11 cellular contexts compared by ENCODE assay signal in genomic region chr17:50948711-50949110, GRCh38.
DNase-seq lines count a peak whose midpoint lies in the region; ATAC-seq, FAIRE-seq and TF ChIP-seq lines count a peak whose summit lies in the region.
"Had no signal": no experiment of that assay in that cellular context is flagged by ENCODE, and none has a peak within 500 bp of the region (broad histone marks: within the 10 kb centered on the region; RNA-seq: fewer than 3 reads in every experiment).

No MANE protein-coding gene starts in this region.

- peak overlapping the region; percentile 82 for H3K27ac Mint-ChIP-seq in osteocyte (ENCODE audit: unreplicated experiment)

- no peak for TF ChIP-seq CTCF in cardiac muscle cell (IDR thresholded peaks at IDR 0.05; ENCODE audit: low read depth, low read length)
- TF ChIP-seq CTCF in osteocyte (IDR thresholded peaks at IDR 0.05): no peak
- TF ChIP-seq CTCF in vagina (IDR thresholded peaks at IDR 0.05): no peak

- H3K27me3 Mint-ChIP-seq in osteocyte (ENCODE audit: unreplicated experiment): no peaks in the 10 kb centered on the region

- no peak for DNase-seq in cardiac muscle cell (ENCODE audit: low read depth in 1 of 2, low spot score in 1 of 2)
- DNase-seq in left cardiac atrium: no peak
- no peak for DNase-seq in epithelial cell of prostate (ENCODE audit: low read depth, low spot score)
- DNase-seq in osteocyte (ENCODE audit: extremely low spot score, unreplicated experiment): no peak
- DNase-seq in vagina (ENCODE audit: extremely low spot score in 2 of 2): no peak
- DNase-seq in NCI-H1436 treated with DMSO at 0.1 percent for 48 hours (lab: John Stamatoyannopoulos, UW): no peak
- DNase-seq in H54 (ENCODE audit: insufficient read length, low spot score): no peak
- DNase-seq: activated CD4-positive, alpha-beta T cell treated with anti-CD3 and anti-CD28 coated beads for 4 hours; stimulated activated CD4-positive, alpha-beta T cell treated with anti-CD3 and anti-CD28 coated beads, Interleukin-4, amount 100 ng/mL, for 4 hours had no signal

- H3K4me3 Mint-ChIP-seq in osteocyte (ENCODE audit: unreplicated experiment): no peak overlapping the region

- no peaks in the 10 kb centered on the region for H3K27me3 ChIP-seq in cardiac muscle cell
- no peaks in the 10 kb centered on the region for H3K27me3 ChIP-seq in vagina
- H3K27me3 ChIP-seq: BE2C had no signal

- no peaks in the 10 kb centered on the region for H3K9me3 Mint-ChIP-seq in osteocyte (ENCODE audit: unreplicated experiment)

- no peaks in the 10 kb centered on the region for H3K36me3 Mint-ChIP-seq in osteocyte (ENCODE audit: unreplicated experiment)

- H3K27ac ChIP-seq in cardiac muscle cell (peak overlapping the region; percentile 52), epithelial cell of prostate (peak overlapping the region; percentile 93), vagina (peak overlapping the region; percentile 93)

- H3K4me3 ChIP-seq in cardiac muscle cell: no peak overlapping the region
- no peak overlapping the region for H3K4me3 ChIP-seq in vagina

- no peak for ATAC-seq in left cardiac atrium
- no peak for ATAC-seq in GM18867 (IDR thresholded peaks at IDR 0.05; ENCODE audit: unreplicated experiment)

- intact Hi-C loops in left cardiac atrium (cut with DNase I): loop anchor here (2.0 to 5.0 kb wide), 2 partner anchors 86 to 96 kb away; no protein-coding TSS in a partner anchor
- intact Hi-C loops in vagina (cut with DNase I): no loop called here

- peaks cover 62% of the 10 kb centered on the region for H3K4me1 Mint-ChIP-seq in osteocyte (ENCODE audit: unreplicated experiment)

- H3K4me1 ChIP-seq in cardiac muscle cell (ENCODE audit: low read depth): peaks cover 44% of the 10 kb centered on the region
- peaks cover 51% of the 10 kb centered on the region for H3K4me1 ChIP-seq in vagina

- no peak for TF ChIP-seq POLR2A in vagina (IDR thresholded peaks at IDR 0.05)
- TF ChIP-seq POLR2A in H54 (IDR thresholded peaks at IDR 0.05; ENCODE audit: low read depth, low read length): no peak

- no peaks in the 10 kb centered on the region for H3K9me3 ChIP-seq in cardiac muscle cell (ENCODE audit: low read depth)
- no peaks in the 10 kb centered on the region for H3K9me3 ChIP-seq in vagina
- H3K9me3 ChIP-seq: BE2C had no signal

- H3K36me3 ChIP-seq in cardiac muscle cell (no peaks in the 10 kb centered on the region), vagina (no peaks in the 10 kb centered on the region)
- H3K36me3 ChIP-seq: BE2C had no signal

- no peak for FAIRE-seq in H54 (lab: Jason Lieb, UNC)
